ENCODE assay signal across 15 cellular contexts in genomic region chr2:234512884-234513669, GRCh38. TPM values are rescaled to one million over a fixed set of nuclear protein-coding genes. Genes with fewer than 3 reads are reported as not detected.
A peak's percentile ranks its signal among the peaks of the same experiment; 100 is the strongest.
DNase-seq lines count a peak whose midpoint lies in the region; ATAC-seq lines count a peak whose summit lies in the region.
"Had no signal": no experiment of that assay in that cellular context is flagged by ENCODE, and none has a peak within 500 bp of the region (broad histone marks: within the 10 kb centered on the region; RNA-seq: fewer than 3 reads in every experiment).

No MANE protein-coding gene starts in this region.

- peak overlapping the region; percentile 46 for H3K4me2 ChIP-seq in mesenchymal stem cell (ENCODE audit: low read length, poor library complexity, severe bottlenecking)
- H3K4me2 ChIP-seq: GM23338 had no signal

- H4K91ac ChIP-seq in mesenchymal stem cell (ENCODE audit: low read length), result no peak overlapping the region

- H3K9ac ChIP-seq in mesenchymal stem cell (ENCODE audit: low read length), result no peak overlapping the region

- H2BK120ac ChIP-seq in mesenchymal stem cell (ENCODE audit: low read depth, low read length), result no peak overlapping the region

- H2AK5ac ChIP-seq in mesenchymal stem cell (ENCODE audit: low read length, severe bottlenecking), result no peak overlapping the region

- DNase-seq in GM03348 (ENCODE audit: low spot score) (peak; percentile 47), NCI-H2081 treated with DMSO at 0.1 percent for 48 hours (lab: John Stamatoyannopoulos, UW) (peak; percentile 55), amniotic epithelial cell (ENCODE audit: low read depth) (peak; percentile 51), mesenchymal stem cell (no peak), kidney glomerular epithelial cell (lab: John Stamatoyannopoulos, UW) (no peak)
- DNase-seq: activated CD4-positive, alpha-beta T cell treated with anti-CD3 and anti-CD28 coated beads, Interleukin-2, amount 50 U/mL, for 4 hours; AML-193; hippocampal formation; left lung; NCI-H1048; spleen; stimulated activated naive CD8-positive, alpha-beta T cell treated with anti-CD3 and anti-CD28 coated beads, Interleukin-15, Interleukin-2, amounts not matched to agents 100 U/mL and 50 U/mL, for 24 hours had no signal

- no peak overlapping the region for H2BK12ac ChIP-seq in mesenchymal stem cell (ENCODE audit: low read length in 2 of 2)

- no peak overlapping the region for H2BK15ac ChIP-seq in mesenchymal stem cell (ENCODE audit: low read depth, poor library complexity, severe bottlenecking)

- H3K14ac ChIP-seq in mesenchymal stem cell (ENCODE audit: low read length in 2 of 2), result no peak overlapping the region

- H3K9me3 ChIP-seq in mesenchymal stem cell (ENCODE audit: control insufficient read depth, low read length), result no peaks in the 10 kb centered on the region
- H3K9me3 ChIP-seq: left lung, spleen had no signal

- H3K36me3 ChIP-seq in mesenchymal stem cell (ENCODE audit: control insufficient read depth in 1 of 2, insufficient read depth in 2 of 2, low read depth in 1 of 2, low read length in 2 of 2), result no peaks in the 10 kb centered on the region
- H3K36me3 ChIP-seq: left lung, spleen had no signal

- 89% methylated on average over 13 of the region's 14 CpGs for WGBS in mesenchymal stem cell

- H3K79me1 ChIP-seq in mesenchymal stem cell (replicated peaks; ENCODE audit: low read length, poor library complexity, severe bottlenecking), result no peaks in the 10 kb centered on the region

- H4K8ac ChIP-seq in mesenchymal stem cell (ENCODE audit: low read length), result no peak overlapping the region

- no peak overlapping the region for H2BK5ac ChIP-seq in mesenchymal stem cell (ENCODE audit: low read depth, low read length, poor library complexity, severe bottlenecking)

- H2AFZ ChIP-seq in mesenchymal stem cell (ENCODE audit: low read depth, low read length), result no peak overlapping the region
- H2AFZ ChIP-seq: GM23338 had no signal

- H3K27me3 ChIP-seq in mesenchymal stem cell (ENCODE audit: control insufficient read depth in 1 of 2, insufficient read depth in 1 of 2, low read length in 2 of 2), result no peaks in the 10 kb centered on the region
- H3K27me3 ChIP-seq: left lung, spleen had no signal

- no peak overlapping the region for H3K4ac ChIP-seq in mesenchymal stem cell (ENCODE audit: low read depth in 1 of 2, low read length in 2 of 2)

- ATAC-seq in HG02938 (IDR thresholded peaks at IDR 0.05; ENCODE audit: unreplicated experiment) (no peak), GM19324 (IDR thresholded peaks at IDR 0.05; ENCODE audit: low FRiP score, unreplicated experiment) (no peak)
- ATAC-seq: GM23338; left lung; stimulated activated naive CD8-positive, alpha-beta T cell treated with anti-CD3 and anti-CD28 coated beads, Interleukin-15, Interleukin-2, amounts not matched to agents 100 U/mL and 50 U/mL, for 24 hours had no signal

- H3K18ac ChIP-seq in mesenchymal stem cell (ENCODE audit: low read depth in 1 of 2, low read length in 2 of 2), result no peak overlapping the region

- peak overlapping the region; percentile 31 for H3K27ac ChIP-seq in mesenchymal stem cell (ENCODE audit: low read length, poor library complexity, severe bottlenecking)
- H3K27ac ChIP-seq: left lung, spleen had no signal

- no peak overlapping the region for H3K23ac ChIP-seq in mesenchymal stem cell (ENCODE audit: low read length in 2 of 2)

- no peak overlapping the region for H3K4me3 ChIP-seq in mesenchymal stem cell (ENCODE audit: insufficient read depth in 1 of 2, low read depth in 1 of 2, low read length in 2 of 2)
- H3K4me3 ChIP-seq: GM23338, left lung, spleen had no signal

- H3K4me1 ChIP-seq in mesenchymal stem cell (ENCODE audit: control insufficient read depth, insufficient read depth, low read depth, low read length), result peaks cover 14% of the 10 kb centered on the region
- H3K4me1 ChIP-seq: left lung had no signal

RNA-seq across cellular contexts. Expression of gene ARL4C, which starts 16.2 kb away (rescaled TPM):
- 16.2 TPM for polyA plus RNA-seq in mesenchymal stem cell (2013, experiment 1 of 2)
- polyA plus RNA-seq in mesenchymal stem cell (2013, experiment 2 of 2), result 15.9 TPM

Comparison
In these comparisons a context has a peak if more than half of its experiments do, and no peak if none do; other contexts are left out.
1. DNase-seq: peak in GM03348 (single experiment), NCI-H2081 treated with DMSO at 0.1 percent for 48 hours (single experiment) and amniotic epithelial cell (single experiment); none in mesenchymal stem cell (single experiment) and kidney glomerular epithelial cell (single experiment).